31 cellular contexts compared by ENCODE assay signal in the genomic region with DNA sequence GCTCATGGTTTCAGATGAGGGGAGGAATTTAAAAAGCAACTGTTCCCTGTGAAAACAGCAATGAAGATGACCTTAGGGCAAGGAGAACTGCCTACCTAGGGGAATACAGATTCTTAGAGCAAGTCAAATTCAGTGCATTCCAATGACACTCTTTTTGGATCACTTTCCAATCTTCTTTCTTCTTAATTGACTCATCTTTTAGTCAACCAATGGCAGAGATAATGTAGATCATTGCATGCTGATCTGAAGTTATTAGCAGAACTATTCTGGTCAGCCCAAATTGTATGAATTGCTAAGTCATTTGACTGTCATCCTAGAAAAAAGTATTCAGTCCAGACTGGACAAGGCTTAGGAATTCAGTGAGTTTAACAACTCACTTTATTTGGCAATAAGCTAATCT. TPM values are rescaled to one million over a fixed set of nuclear protein-coding genes. Genes with fewer than 3 reads are reported as not detected.
"Had no signal": no experiment of that assay in that cellular context is flagged by ENCODE, and none has a peak within 500 bp of the region (broad histone marks: within the 10 kb centered on the region; RNA-seq: fewer than 3 reads in every experiment).

No MANE protein-coding gene starts in this region.

- H3K4me1 Mint-ChIP-seq: activated CD4-positive, alpha-beta memory T cell treated with anti-CD3 and anti-CD28 coated beads, Interleukin-2, amount 10 ng/mL, durations not matched to agents 7 days and 5 days; activated CD4-positive, alpha-beta T cell treated with anti-CD3 and anti-CD28 coated beads, Interleukin-2, amount 10 ng/mL, durations not matched to agents 7 days and 5 days; activated naive CD4-positive, alpha-beta T cell treated with anti-CD3 and anti-CD28 coated beads, Interleukin-2, amount 50 U/mL, for 24 hours; activated naive CD8-positive, alpha-beta T cell treated with anti-CD3 and anti-CD28 coated beads, Interleukin-2, amount 50 U/mL, for 24 hours; central memory CD8-positive, alpha-beta T cell; neural crest cell; T-helper 17 cell had no signal

- H3K27ac Mint-ChIP-seq: activated CD4-positive, alpha-beta memory T cell treated with anti-CD3 and anti-CD28 coated beads, Interleukin-2, amount 10 ng/mL, durations not matched to agents 7 days and 5 days; activated CD4-positive, alpha-beta T cell treated with anti-CD3 and anti-CD28 coated beads, Interleukin-2, amount 10 ng/mL, durations not matched to agents 7 days and 5 days; activated naive CD4-positive, alpha-beta T cell treated with anti-CD3 and anti-CD28 coated beads, Interleukin-2, amount 50 U/mL, for 24 hours; activated naive CD8-positive, alpha-beta T cell treated with anti-CD3 and anti-CD28 coated beads, Interleukin-2, amount 50 U/mL, for 24 hours; activated T-cell treated with anti-CD3 and anti-CD28 coated beads, Interleukin-2, amount 50 U/mL, for 24 hours; naive thymus-derived CD8-positive, alpha-beta T cell; T-helper 17 cell had no signal

- H3K9ac ChIP-seq: parathyroid adenoma had no signal

- DNase-seq: activated CD4-positive, alpha-beta memory T cell treated with anti-CD3 and anti-CD28 coated beads, Interleukin-2, amount 10 ng/mL, durations not matched to agents 7 days and 5 days; activated CD4-positive, alpha-beta T cell treated with anti-CD3 and anti-CD28 coated beads for 1 hour; activated CD4-positive, alpha-beta T cell treated with anti-CD3 and anti-CD28 coated beads, Interleukin-2, amount 10 ng/mL, durations not matched to agents 7 days and 5 days; activated CD8-positive, alpha-beta memory T cell treated with anti-CD3 and anti-CD28 coated beads, Interleukin-2, amount 50 U/mL, for 48 hours; activated naive CD8-positive, alpha-beta T cell treated with anti-CD3 and anti-CD28 coated beads, Interleukin-2, amount 50 U/mL, for 24 hours; activated T-cell treated with anti-CD3 and anti-CD28 coated beads, Interleukin-2, amount 50 U/mL, for 24 hours; dermis blood vessel endothelial cell; effector CD4-positive, alpha-beta T cell; gastrocnemius medialis; glutamatergic neuron; islet precursor cell; left colon; mesenchymal stem cell; naive thymus-derived CD8-positive, alpha-beta T cell; nucleus accumbens; psoas muscle; sigmoid colon; stimulated activated CD4-positive, alpha-beta T cell treated with anti-CD3 and anti-CD28 coated beads, Interleukin-2, amount 100 ng/mL, for 24 hours; stimulated activated naive CD4-positive, alpha-beta T cell; T-helper 17 cell; T1000; tibial artery had no signal

- H3K4me1 ChIP-seq: breast epithelium, parathyroid adenoma, sigmoid colon, suprapubic skin, tibial artery had no signal

- H3K79me2 ChIP-seq: hepatocyte, parathyroid adenoma had no signal

- H2AFZ ChIP-seq: hepatocyte, parathyroid adenoma had no signal

- H3K4me3 ChIP-seq: breast epithelium, esophagus muscularis mucosa, gastrocnemius medialis, hepatocyte, psoas muscle, sigmoid colon, smooth muscle cell, suprapubic skin, tibial artery had no signal

- H3K9me3 ChIP-seq: breast epithelium, esophagus muscularis mucosa, gastrocnemius medialis, psoas muscle, sigmoid colon, suprapubic skin, tibial artery had no signal

- H3K36me3 Mint-ChIP-seq: activated naive CD4-positive, alpha-beta T cell treated with anti-CD3 and anti-CD28 coated beads, Interleukin-2, amount 50 U/mL, for 24 hours; naive thymus-derived CD8-positive, alpha-beta T cell had no signal

- H3K27ac ChIP-seq: breast epithelium, esophagus muscularis mucosa, gastrocnemius medialis, hepatocyte, parathyroid adenoma, psoas muscle, sigmoid colon, suprapubic skin, tibial artery had no signal

- H3K27me3 ChIP-seq: breast epithelium, esophagus muscularis mucosa, gastrocnemius medialis, sigmoid colon, suprapubic skin, tibial artery had no signal

- H3K4me3 Mint-ChIP-seq: activated CD4-positive, alpha-beta memory T cell treated with anti-CD3 and anti-CD28 coated beads, Interleukin-2, amount 10 ng/mL, durations not matched to agents 7 days and 5 days; activated CD4-positive, alpha-beta T cell treated with anti-CD3 and anti-CD28 coated beads, Interleukin-2, amount 10 ng/mL, durations not matched to agents 7 days and 5 days; activated naive CD4-positive, alpha-beta T cell treated with anti-CD3 and anti-CD28 coated beads, Interleukin-2, amount 50 U/mL, for 24 hours; activated naive CD8-positive, alpha-beta T cell treated with anti-CD3 and anti-CD28 coated beads, Interleukin-2, amount 50 U/mL, for 24 hours; activated T-cell treated with anti-CD3 and anti-CD28 coated beads, Interleukin-2, amount 50 U/mL, for 24 hours; central memory CD8-positive, alpha-beta T cell; naive thymus-derived CD8-positive, alpha-beta T cell; neural crest cell; T-helper 17 cell had no signal

- H3K4me2 ChIP-seq: hepatocyte, smooth muscle cell had no signal

- H3K36me3 ChIP-seq: breast epithelium, esophagus muscularis mucosa, gastrocnemius medialis, sigmoid colon, suprapubic skin, tibial artery had no signal

- H3K9me3 Mint-ChIP-seq: activated CD4-positive, alpha-beta memory T cell treated with anti-CD3 and anti-CD28 coated beads, Interleukin-2, amount 10 ng/mL, durations not matched to agents 7 days and 5 days; activated CD4-positive, alpha-beta T cell treated with anti-CD3 and anti-CD28 coated beads, Interleukin-2, amount 10 ng/mL, durations not matched to agents 7 days and 5 days; activated naive CD4-positive, alpha-beta T cell treated with anti-CD3 and anti-CD28 coated beads, Interleukin-2, amount 50 U/mL, for 24 hours; activated naive CD8-positive, alpha-beta T cell treated with anti-CD3 and anti-CD28 coated beads, Interleukin-2, amount 50 U/mL, for 24 hours; activated T-cell treated with anti-CD3 and anti-CD28 coated beads, Interleukin-2, amount 50 U/mL, for 24 hours; central memory CD8-positive, alpha-beta T cell; naive thymus-derived CD8-positive, alpha-beta T cell; neural crest cell had no signal

- ATAC-seq: activated naive CD8-positive, alpha-beta T cell treated with anti-CD3 and anti-CD28 coated beads, Interleukin-2, amount 50 U/mL, for 24 hours; gastrocnemius medialis; left colon; naive thymus-derived CD8-positive, alpha-beta T cell; psoas muscle; T-helper 17 cell had no signal

- H3K27me3 Mint-ChIP-seq: activated naive CD4-positive, alpha-beta T cell treated with anti-CD3 and anti-CD28 coated beads, Interleukin-2, amount 50 U/mL, for 24 hours; activated T-cell treated with anti-CD3 and anti-CD28 coated beads, Interleukin-2, amount 50 U/mL, for 24 hours had no signal

RNA-seq across cellular contexts. Expression of a gene that starts 12.6 kb away (rescaled TPM):
- polyA plus RNA-seq: smooth muscle cell had no signal
